Comparison of ENCODE assay signal across 8 cellular contexts in the genomic region with DNA sequence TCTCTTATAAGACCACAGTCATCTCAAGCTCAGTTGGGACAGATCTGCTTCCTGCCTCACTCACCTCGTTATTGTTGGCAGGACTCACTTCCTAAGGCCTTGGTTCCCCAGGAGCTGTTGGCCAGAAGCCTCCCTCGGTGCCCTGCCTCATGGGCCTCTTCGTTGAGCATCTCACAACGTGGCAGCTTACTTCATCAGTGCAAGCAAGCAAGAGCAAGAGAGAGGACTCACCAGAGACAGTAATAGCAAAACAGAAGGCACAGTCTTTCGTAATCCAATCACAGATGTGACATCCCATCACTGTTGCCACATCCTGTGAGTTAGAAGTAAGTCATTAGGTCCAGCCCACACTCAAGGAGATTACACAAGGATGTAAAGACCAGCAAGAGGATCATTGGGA. TPM values are rescaled to one million over a fixed set of nuclear protein-coding genes. Genes with fewer than 3 reads are reported as not detected.
DNase-seq lines count a peak whose midpoint lies in the region; ATAC-seq lines count a peak whose summit lies in the region.

No MANE protein-coding gene starts in this region.

- H3K9me3 Mint-ChIP-seq in natural killer cell treated with Interleukin-12 subunit alpha and Interleukin-12 subunit beta and Interleukin-15 and Interleukin-18, amount 100 ng/mL, for 72 hours: no peaks in the 10 kb centered on the region

- H4K20me1 ChIP-seq in GM23248 (ENCODE audit: insufficient read depth): no peaks in the 10 kb centered on the region

- no peaks in the 10 kb centered on the region for H3K27me3 ChIP-seq in GM23248 (replicated peaks; ENCODE audit: insufficient read depth)
- no peaks in the 10 kb centered on the region for H3K27me3 ChIP-seq in duodenal mucosa (ENCODE audit: control insufficient read depth in 1 of 2, insufficient read depth in 2 of 2, low read length in 2 of 2)

- H3K9me2 ChIP-seq in GM23248 (ENCODE audit: insufficient read depth): no peaks in the 10 kb centered on the region

- peaks cover 32% of the 10 kb centered on the region for H3K79me2 ChIP-seq in GM23248 (ENCODE audit: insufficient read depth)

- H3K4me3 ChIP-seq in GM23248 (peak overlapping the region; percentile 59), duodenal mucosa (ENCODE audit: low read depth in 1 of 2, low read length in 2 of 2) (peak overlapping the region; percentile 63 to 67)

- H3K27ac ChIP-seq in GM23248 (peak overlapping the region; percentile 99), duodenal mucosa (ENCODE audit: low read depth, low read length) (peak overlapping the region; percentile 72)

- no peaks in the 10 kb centered on the region for H3K36me3 ChIP-seq in GM23248 (ENCODE audit: low read depth)
- H3K36me3 ChIP-seq in duodenal mucosa (ENCODE audit: control insufficient read depth in 1 of 2, insufficient read depth in 2 of 2, low read length in 2 of 2): no peaks in the 10 kb centered on the region

- peak overlapping the region; percentile 95 to 96 for H3K27ac Mint-ChIP-seq in natural killer cell treated with Interleukin-12 subunit alpha and Interleukin-12 subunit beta and Interleukin-15 and Interleukin-18, amount 100 ng/mL, for 72 hours

- WGBS in GM23248 (ENCODE audit: low coverage in 1 of 2, low lambda C conversion rate in 2 of 2, missing lambda C conversion rate in 2 of 2), 2 experiments: 0 to 2% methylated on average over 5 of the region's 5 CpGs

- peak; percentile 81 to 88 for ATAC-seq in natural killer cell treated with Interleukin-12 subunit alpha and Interleukin-12 subunit beta and Interleukin-15 and Interleukin-18, amount 100 ng/mL, for 72 hours
- no peak for ATAC-seq in HG02588 (IDR thresholded peaks at IDR 0.05; ENCODE audit: unreplicated experiment)

- H3K4me3 Mint-ChIP-seq in natural killer cell treated with Interleukin-12 subunit alpha and Interleukin-12 subunit beta and Interleukin-15 and Interleukin-18, amount 100 ng/mL, for 72 hours: peak overlapping the region; percentile 88

- H3K27me3 Mint-ChIP-seq in natural killer cell treated with Interleukin-12 subunit alpha and Interleukin-12 subunit beta and Interleukin-15 and Interleukin-18, amount 100 ng/mL, for 72 hours: peaks cover 0 to 2% of the 10 kb centered on the region in 2 donors

- H3K36me3 Mint-ChIP-seq in natural killer cell treated with Interleukin-12 subunit alpha and Interleukin-12 subunit beta and Interleukin-15 and Interleukin-18, amount 100 ng/mL, for 72 hours: peaks cover 3% of the 10 kb centered on the region

- DNase-seq in GM23248: peak; percentile 99
- DNase-seq in SKM-1 (lab: John Stamatoyannopoulos, UW; ENCODE audit: unreplicated experiment): peak; percentile 81
- peak; percentile 86 for DNase-seq in natural killer cell treated with Interleukin-12 subunit alpha and Interleukin-12 subunit beta and Interleukin-15 and Interleukin-18, amount 100 ng/mL, for 72 hours (ENCODE audit: low spot score)
- no peak for DNase-seq in occipital lobe (lab: John Stamatoyannopoulos, UW)
- no peak for DNase-seq in D341Med (ENCODE audit: low spot score)
- no peak for DNase-seq in globus pallidus (ENCODE audit: low spot score)

- peaks cover 61 to 72% of the 10 kb centered on the region in 2 donors for H3K4me1 Mint-ChIP-seq in natural killer cell treated with Interleukin-12 subunit alpha and Interleukin-12 subunit beta and Interleukin-15 and Interleukin-18, amount 100 ng/mL, for 72 hours (ENCODE audit: low read depth in 2 of 2)

- peaks cover 87% of the 10 kb centered on the region for H3F3A ChIP-seq in GM23248 (ENCODE audit: insufficient read depth)

- H3K9me3 ChIP-seq in GM23248 (ENCODE audit: low read depth) (no peaks in the 10 kb centered on the region), duodenal mucosa (ENCODE audit: control insufficient read depth in 1 of 2, low read length in 2 of 2) (no peaks in the 10 kb centered on the region)

- H3K4me1 ChIP-seq in GM23248 (ENCODE audit: insufficient read depth): peaks cover 94% of the 10 kb centered on the region
- H3K4me1 ChIP-seq in duodenal mucosa (ENCODE audit: control insufficient read depth in 1 of 2, insufficient read depth in 2 of 2, low read length in 2 of 2): peaks cover 65 to 75% of the 10 kb centered on the region in 2 donors

- H3K9ac ChIP-seq in GM23248: peak overlapping the region; percentile 90
- H3K9ac ChIP-seq in duodenal mucosa (ENCODE audit: low read depth in 1 of 2, low read length in 2 of 2): peak overlapping the region; percentile 29 to 42

- H2AFZ ChIP-seq in GM23248: peak overlapping the region; percentile 16

- in situ Hi-C loops in GM23248 (cut with MboI): no loop called here

- H3K4me2 ChIP-seq in GM23248 (ENCODE audit: unreplicated experiment): peak overlapping the region; percentile 81

RNA-seq across cellular contexts. Expression of a gene that starts 5.1 kb away (rescaled TPM):
- 64.8 and 101 TPM in 2 replicates for total RNA-seq in GM23248 (2014; rRNA removed; shearing (Covaris generic))
- 130 and 142 TPM in 2 replicates for polyA plus RNA-seq in GM23248 (2016; fragmentation: Nextera tagmentation; extraction: Ambion mirVana)
- 10 to 100 TPM; 77.1 to 88.7 TPM for total RNA-seq in natural killer cell treated with Interleukin-12 subunit alpha and Interleukin-12 subunit beta and Interleukin-15 and Interleukin-18, amount 100 ng/mL, for 72 hours
- 18.7 TPM for total RNA-seq in occipital lobe

RNA-seq across cellular contexts. Expression of a gene that starts 27.3 kb away (rescaled TPM):
- total RNA-seq in GM23248 (2014; rRNA removed; shearing (Covaris generic)): 16.6 and 20.4 TPM in 2 replicates
- polyA plus RNA-seq in GM23248 (2016; fragmentation: Nextera tagmentation; extraction: Ambion mirVana): 7.9 and 8.1 TPM in 2 replicates
- total RNA-seq in natural killer cell treated with Interleukin-12 subunit alpha and Interleukin-12 subunit beta and Interleukin-15 and Interleukin-18, amount 100 ng/mL, for 72 hours: 10 to 100 TPM; 19.6 to 34.8 TPM
- 28.2 TPM for total RNA-seq in occipital lobe

Comparison
In these comparisons a context has a peak if more than half of its experiments do, and no peak if none do; other contexts are left out.
1. DNase-seq: peak in GM23248 (single experiment), SKM-1 (single experiment) and natural killer cell treated with Interleukin-12 subunit alpha and Interleukin-12 subunit beta and Interleukin-15 and Interleukin-18, amount 100 ng/mL, for 72 hours (single experiment); none in occipital lobe (single experiment), D341Med (single experiment) and globus pallidus (single experiment).